Comparison of ENCODE assay signal across 1 cellular context in the genomic region with DNA sequence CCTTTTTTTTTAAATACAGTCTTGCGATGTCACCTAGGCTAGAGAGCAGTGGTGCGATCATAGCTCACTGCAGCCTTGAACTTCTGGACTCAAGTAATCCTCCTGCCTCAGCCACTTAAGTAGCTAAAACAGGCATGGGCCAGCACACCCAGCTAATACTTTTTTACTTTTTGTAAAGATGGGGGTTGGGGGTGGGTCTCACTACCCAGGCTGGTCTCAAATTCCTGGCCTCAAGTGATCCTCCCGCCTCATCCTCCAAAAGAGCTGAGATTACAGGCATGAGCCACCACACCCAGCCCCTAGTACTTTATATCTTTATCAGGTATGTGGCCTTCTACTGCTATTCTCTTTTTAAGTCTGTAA.
TF ChIP-seq lines count a peak whose summit lies in the region.

No MANE protein-coding gene starts in this region.

TF ChIP-seq in GM12878, 131 proteins besides CTCF, POLR2A, EP300 and RAD21:
- TF ChIP-seq, protein P1, sequence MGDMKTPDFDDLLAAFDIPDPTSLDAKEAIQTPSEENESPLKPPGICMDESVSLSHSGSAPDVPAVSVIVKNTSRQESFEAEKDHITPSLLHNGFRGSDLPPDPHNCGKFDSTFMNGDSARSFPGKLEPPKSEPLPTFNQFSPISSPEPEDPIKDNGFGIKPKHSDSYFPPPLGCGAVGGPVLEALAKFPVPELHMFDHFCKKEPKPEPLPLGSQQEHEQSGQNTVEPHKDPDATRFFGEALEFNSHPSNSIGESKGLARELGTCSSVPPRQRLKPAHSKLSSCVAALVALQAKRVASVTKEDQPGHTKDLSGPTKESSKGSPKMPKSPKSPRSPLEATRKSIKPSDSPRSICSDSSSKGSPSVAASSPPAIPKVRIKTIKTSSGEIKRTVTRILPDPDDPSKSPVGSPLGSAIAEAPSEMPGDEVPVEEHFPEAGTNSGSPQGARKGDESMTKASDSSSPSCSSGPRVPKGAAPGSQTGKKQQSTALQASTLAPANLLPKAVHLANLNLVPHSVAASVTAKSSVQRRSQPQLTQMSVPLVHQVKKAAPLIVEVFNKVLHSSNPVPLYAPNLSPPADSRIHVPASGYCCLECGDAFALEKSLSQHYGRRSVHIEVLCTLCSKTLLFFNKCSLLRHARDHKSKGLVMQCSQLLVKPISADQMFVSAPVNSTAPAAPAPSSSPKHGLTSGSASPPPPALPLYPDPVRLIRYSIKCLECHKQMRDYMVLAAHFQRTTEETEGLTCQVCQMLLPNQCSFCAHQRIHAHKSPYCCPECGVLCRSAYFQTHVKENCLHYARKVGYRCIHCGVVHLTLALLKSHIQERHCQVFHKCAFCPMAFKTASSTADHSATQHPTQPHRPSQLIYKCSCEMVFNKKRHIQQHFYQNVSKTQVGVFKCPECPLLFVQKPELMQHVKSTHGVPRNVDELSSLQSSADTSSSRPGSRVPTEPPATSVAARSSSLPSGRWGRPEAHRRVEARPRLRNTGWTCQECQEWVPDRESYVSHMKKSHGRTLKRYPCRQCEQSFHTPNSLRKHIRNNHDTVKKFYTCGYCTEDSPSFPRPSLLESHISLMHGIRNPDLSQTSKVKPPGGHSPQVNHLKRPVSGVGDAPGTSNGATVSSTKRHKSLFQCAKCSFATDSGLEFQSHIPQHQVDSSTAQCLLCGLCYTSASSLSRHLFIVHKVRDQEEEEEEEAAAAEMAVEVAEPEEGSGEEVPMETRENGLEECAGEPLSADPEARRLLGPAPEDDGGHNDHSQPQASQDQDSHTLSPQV (IDR thresholded peaks at IDR 0.05) = no peak
- TF ChIP-seq CBX5 (IDR thresholded peaks at IDR 0.05; ENCODE audit: low read depth) = no peak
- TF ChIP-seq SMARCA5 (IDR thresholded peaks at IDR 0.05) = peak; percentile 91
- TF ChIP-seq DPF2 (IDR thresholded peaks at IDR 0.05) = 0 out of 2 replicates have a peak, but pooled peaks have one; percentile 65
- 0 out of 2 replicates have a peak, but pooled peaks have one; percentile 7 for TF ChIP-seq BMI1 (IDR thresholded peaks at IDR 0.05; ENCODE audit: borderline replicate concordance)
- TF ChIP-seq LARP7 (IDR thresholded peaks at IDR 0.05) = peak; percentile 40; the same call in 1 of the 2 replicates
- 0 out of 2 replicates have a peak, but pooled peaks have one; percentile 23 for TF ChIP-seq GATAD2B (conservative IDR thresholded peaks at IDR 0.05; ENCODE audit: low read depth)
- TF ChIP-seq MEF2B (IDR thresholded peaks at IDR 0.05; ENCODE audit: partially characterized antibody, poor library complexity, severe bottlenecking) = peak; percentile 7
- TF ChIP-seq, protein P2, sequence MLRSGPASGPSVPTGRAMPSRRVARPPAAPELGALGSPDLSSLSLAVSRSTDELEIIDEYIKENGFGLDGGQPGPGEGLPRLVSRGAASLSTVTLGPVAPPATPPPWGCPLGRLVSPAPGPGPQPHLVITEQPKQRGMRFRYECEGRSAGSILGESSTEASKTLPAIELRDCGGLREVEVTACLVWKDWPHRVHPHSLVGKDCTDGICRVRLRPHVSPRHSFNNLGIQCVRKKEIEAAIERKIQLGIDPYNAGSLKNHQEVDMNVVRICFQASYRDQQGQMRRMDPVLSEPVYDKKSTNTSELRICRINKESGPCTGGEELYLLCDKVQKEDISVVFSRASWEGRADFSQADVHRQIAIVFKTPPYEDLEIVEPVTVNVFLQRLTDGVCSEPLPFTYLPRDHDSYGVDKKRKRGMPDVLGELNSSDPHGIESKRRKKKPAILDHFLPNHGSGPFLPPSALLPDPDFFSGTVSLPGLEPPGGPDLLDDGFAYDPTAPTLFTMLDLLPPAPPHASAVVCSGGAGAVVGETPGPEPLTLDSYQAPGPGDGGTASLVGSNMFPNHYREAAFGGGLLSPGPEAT (IDR thresholded peaks at IDR 0.05; ENCODE audit: low read depth) = peak; percentile 1; the same call in 1 of the 2 replicates
- TF ChIP-seq, protein P3, sequence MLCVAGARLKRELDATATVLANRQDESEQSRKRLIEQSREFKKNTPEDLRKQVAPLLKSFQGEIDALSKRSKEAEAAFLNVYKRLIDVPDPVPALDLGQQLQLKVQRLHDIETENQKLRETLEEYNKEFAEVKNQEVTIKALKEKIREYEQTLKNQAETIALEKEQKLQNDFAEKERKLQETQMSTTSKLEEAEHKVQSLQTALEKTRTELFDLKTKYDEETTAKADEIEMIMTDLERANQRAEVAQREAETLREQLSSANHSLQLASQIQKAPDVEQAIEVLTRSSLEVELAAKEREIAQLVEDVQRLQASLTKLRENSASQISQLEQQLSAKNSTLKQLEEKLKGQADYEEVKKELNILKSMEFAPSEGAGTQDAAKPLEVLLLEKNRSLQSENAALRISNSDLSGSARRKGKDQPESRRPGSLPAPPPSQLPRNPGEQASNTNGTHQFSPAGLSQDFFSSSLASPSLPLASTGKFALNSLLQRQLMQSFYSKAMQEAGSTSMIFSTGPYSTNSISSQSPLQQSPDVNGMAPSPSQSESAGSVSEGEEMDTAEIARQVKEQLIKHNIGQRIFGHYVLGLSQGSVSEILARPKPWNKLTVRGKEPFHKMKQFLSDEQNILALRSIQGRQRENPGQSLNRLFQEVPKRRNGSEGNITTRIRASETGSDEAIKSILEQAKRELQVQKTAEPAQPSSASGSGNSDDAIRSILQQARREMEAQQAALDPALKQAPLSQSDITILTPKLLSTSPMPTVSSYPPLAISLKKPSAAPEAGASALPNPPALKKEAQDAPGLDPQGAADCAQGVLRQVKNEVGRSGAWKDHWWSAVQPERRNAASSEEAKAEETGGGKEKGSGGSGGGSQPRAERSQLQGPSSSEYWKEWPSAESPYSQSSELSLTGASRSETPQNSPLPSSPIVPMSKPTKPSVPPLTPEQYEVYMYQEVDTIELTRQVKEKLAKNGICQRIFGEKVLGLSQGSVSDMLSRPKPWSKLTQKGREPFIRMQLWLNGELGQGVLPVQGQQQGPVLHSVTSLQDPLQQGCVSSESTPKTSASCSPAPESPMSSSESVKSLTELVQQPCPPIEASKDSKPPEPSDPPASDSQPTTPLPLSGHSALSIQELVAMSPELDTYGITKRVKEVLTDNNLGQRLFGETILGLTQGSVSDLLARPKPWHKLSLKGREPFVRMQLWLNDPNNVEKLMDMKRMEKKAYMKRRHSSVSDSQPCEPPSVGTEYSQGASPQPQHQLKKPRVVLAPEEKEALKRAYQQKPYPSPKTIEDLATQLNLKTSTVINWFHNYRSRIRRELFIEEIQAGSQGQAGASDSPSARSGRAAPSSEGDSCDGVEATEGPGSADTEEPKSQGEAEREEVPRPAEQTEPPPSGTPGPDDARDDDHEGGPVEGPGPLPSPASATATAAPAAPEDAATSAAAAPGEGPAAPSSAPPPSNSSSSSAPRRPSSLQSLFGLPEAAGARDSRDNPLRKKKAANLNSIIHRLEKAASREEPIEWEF (IDR thresholded peaks at IDR 0.05; ENCODE audit: insufficient replicate concordance, low read depth, low read length) = no peak
- 0 out of 4 replicates have a peak, but pooled peaks of 1 of the 2 experiments have one; percentile 10 for TF ChIP-seq IKZF2 (IDR thresholded peaks at IDR 0.05)
- no peak for TF ChIP-seq SREBF1 (IDR thresholded peaks at IDR 0.05; ENCODE audit: low read length)
- 0 out of 2 replicates have a peak, but pooled peaks have one; percentile 13 for TF ChIP-seq NR2F1 (conservative IDR thresholded peaks at IDR 0.05)
- TF ChIP-seq ZNF217 (IDR thresholded peaks at IDR 0.05) = peak; percentile 85; the same call in 1 of the 2 replicates
- TF ChIP-seq, protein P4, sequence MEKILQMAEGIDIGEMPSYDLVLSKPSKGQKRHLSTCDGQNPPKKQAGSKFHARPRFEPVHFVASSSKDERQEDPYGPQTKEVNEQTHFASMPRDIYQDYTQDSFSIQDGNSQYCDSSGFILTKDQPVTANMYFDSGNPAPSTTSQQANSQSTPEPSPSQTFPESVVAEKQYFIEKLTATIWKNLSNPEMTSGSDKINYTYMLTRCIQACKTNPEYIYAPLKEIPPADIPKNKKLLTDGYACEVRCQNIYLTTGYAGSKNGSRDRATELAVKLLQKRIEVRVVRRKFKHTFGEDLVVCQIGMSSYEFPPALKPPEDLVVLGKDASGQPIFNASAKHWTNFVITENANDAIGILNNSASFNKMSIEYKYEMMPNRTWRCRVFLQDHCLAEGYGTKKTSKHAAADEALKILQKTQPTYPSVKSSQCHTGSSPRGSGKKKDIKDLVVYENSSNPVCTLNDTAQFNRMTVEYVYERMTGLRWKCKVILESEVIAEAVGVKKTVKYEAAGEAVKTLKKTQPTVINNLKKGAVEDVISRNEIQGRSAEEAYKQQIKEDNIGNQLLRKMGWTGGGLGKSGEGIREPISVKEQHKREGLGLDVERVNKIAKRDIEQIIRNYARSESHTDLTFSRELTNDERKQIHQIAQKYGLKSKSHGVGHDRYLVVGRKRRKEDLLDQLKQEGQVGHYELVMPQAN (conservative IDR thresholded peaks at IDR 0.05) = peak; percentile 42; the same call in 1 of the 2 replicates
TF ChIP-seq in GM12878: peak in this region for 11.
